Comparison of ENCODE assay signal across 16 cellular contexts in the genomic region with DNA sequence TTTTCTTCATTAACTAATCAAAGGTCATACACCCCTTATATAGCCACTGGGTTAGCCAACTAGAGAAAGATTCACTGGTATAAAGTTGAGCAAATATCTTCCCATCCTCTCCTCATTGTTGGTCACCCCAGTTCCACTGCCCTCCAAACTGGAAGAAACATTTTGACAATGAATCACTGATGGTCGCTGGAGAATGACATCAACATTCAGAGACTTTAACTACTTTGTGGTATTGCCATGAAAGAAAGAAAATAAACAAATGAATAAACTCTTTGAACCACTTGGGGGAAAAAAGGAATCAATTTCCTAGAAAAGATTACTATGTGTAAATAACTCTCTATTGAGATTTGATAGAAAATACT. TPM values are rescaled to one million over a fixed set of nuclear protein-coding genes. Genes with fewer than 3 reads are reported as not detected.
DNase-seq lines count a peak whose midpoint lies in the region; ATAC-seq and TF ChIP-seq lines count a peak whose summit lies in the region.
"Had no signal": no experiment of that assay in that cellular context is flagged by ENCODE, and none has a peak within 500 bp of the region (broad histone marks: within the 10 kb centered on the region; RNA-seq: fewer than 3 reads in every experiment).

No MANE protein-coding gene starts in this region.

- H3K27me3 Mint-ChIP-seq in chondrocyte (ENCODE audit: low read depth) = no peaks in the 10 kb centered on the region
- no peaks in the 10 kb centered on the region for H3K27me3 Mint-ChIP-seq in naive thymus-derived CD8-positive, alpha-beta T cell

- H3K4me1 Mint-ChIP-seq in chondrocyte (ENCODE audit: low read depth) = peaks cover 16% of the 10 kb centered on the region
- peaks cover 10 to 24% (median 16%) of the 10 kb centered on the region in 4 donors for H3K4me1 Mint-ChIP-seq in naive thymus-derived CD8-positive, alpha-beta T cell

- no peak for ATAC-seq in naive thymus-derived CD8-positive, alpha-beta T cell

- peaks cover 2% of the 10 kb centered on the region for H3K36me3 Mint-ChIP-seq in chondrocyte (ENCODE audit: low read depth)
- H3K36me3 Mint-ChIP-seq in naive thymus-derived CD8-positive, alpha-beta T cell = peaks cover 8 to 14% (median 14%) of the 10 kb centered on the region in 3 donors

- POLR2A ChIA-PET in naive thymus-derived CD8-positive, alpha-beta T cell (lab: Charles Lee) = no interaction called here

- no peak for TF ChIP-seq CTCF in chondrocyte (IDR thresholded peaks at IDR 0.05)

- DNase-seq in GM03348 (ENCODE audit: low spot score) (peak; percentile 25), M059J (ENCODE audit: low read depth) (peak; percentile 94), chondrocyte (ENCODE audit: low spot score) (no peak), myocyte (ENCODE audit: low read depth) (peak; percentile 75), NCI-H2029 (lab: John Stamatoyannopoulos, UW) (no peak), ureter (ENCODE audit: low spot score) (no peak), NCI-H2171 treated with DMSO at 0.1 percent for 48 hours (lab: John Stamatoyannopoulos, UW) (no peak)
- no peak for DNase-seq in naive thymus-derived CD8-positive, alpha-beta T cell
- DNase-seq: activated CD4-positive, alpha-beta T cell treated with anti-CD3 and anti-CD28 coated beads, Interleukin-2, amount 50 U/mL, for 1 hour; caudate nucleus; NCI-H2171; OCI-M1; stimulated activated CD4-positive, alpha-beta T cell treated with anti-CD3 and anti-CD28 coated beads, Interleukin-4, amount 100 ng/mL, for 4 hours; stimulated activated naive CD4-positive, alpha-beta T cell treated with Interleukin-2 at 50 U/mL for 16 hours had no signal

- H3K4me3 Mint-ChIP-seq in chondrocyte (ENCODE audit: unreplicated experiment) = no peak overlapping the region
- H3K4me3 Mint-ChIP-seq in naive thymus-derived CD8-positive, alpha-beta T cell = no peak overlapping the region
- H3K4me3 Mint-ChIP-seq: activated T-helper 1 cell treated with anti-CD3 and anti-CD28 coated beads, Interleukin-12 subunit alpha, Interleukin-12 subunit beta, Interleukin-2, Interleukin-4 antibody, amounts not matched to agents 30 ng/mL and 10 ng/mL and 1 ng/mL, durations not matched to agents 14 hours and 24 hours and 36 hours; CD14-positive monocyte had no signal

- H3K9me3 Mint-ChIP-seq in chondrocyte (ENCODE audit: low read depth) = no peaks in the 10 kb centered on the region
- no peaks in the 10 kb centered on the region for H3K9me3 Mint-ChIP-seq in naive thymus-derived CD8-positive, alpha-beta T cell
- H3K9me3 Mint-ChIP-seq: CD14-positive monocyte had no signal

- H3K27ac Mint-ChIP-seq in chondrocyte (ENCODE audit: unreplicated experiment) = peak overlapping the region; percentile 9
- H3K27ac Mint-ChIP-seq in naive thymus-derived CD8-positive, alpha-beta T cell = no peak overlapping the region
- H3K27ac Mint-ChIP-seq: activated T-helper 1 cell treated with anti-CD3 and anti-CD28 coated beads, Interleukin-12 subunit alpha, Interleukin-12 subunit beta, Interleukin-2, Interleukin-4 antibody, amounts not matched to agents 30 ng/mL and 10 ng/mL and 1 ng/mL, durations not matched to agents 14 hours and 24 hours and 36 hours; CD14-positive monocyte had no signal

RNA-seq across cellular contexts. Expression of a gene that starts 23.4 kb away (rescaled TPM):
- total RNA-seq in M059J (2014; rRNA removed; shearing (Covaris generic)) = 76.4 and 136 TPM in 2 replicates
- total RNA-seq in chondrocyte (51.5 to 54.9 TPM (median 54.9 TPM) in 3 replicates), myocyte (126 and 154 TPM in 2 replicates), ureter (19.6 TPM)
- 35.7 TPM for polyA plus RNA-seq in myocyte (2012)
- 10 to 100 TPM; 15.2 to 15.8 TPM for total RNA-seq in naive thymus-derived CD8-positive, alpha-beta T cell
- polyA plus RNA-seq in naive thymus-derived CD8-positive, alpha-beta T cell = 10 to 100 TPM in 1 of 3 donors, 1 to 10 TPM in 2; 6.8 to 11.1 (median 8.6) TPM

Comparison
In these comparisons a context has a peak if more than half of its experiments do, and no peak if none do; other contexts are left out.
1. DNase-seq: peak in GM03348 (single experiment), M059J (single experiment) and myocyte (single experiment); none in chondrocyte (single experiment), naive thymus-derived CD8-positive, alpha-beta T cell (0 of 10), NCI-H2029 (single experiment), ureter (single experiment) and NCI-H2171 treated with DMSO at 0.1 percent for 48 hours (single experiment).